ENCODE assay signal across 21 cellular contexts in the genomic region with DNA sequence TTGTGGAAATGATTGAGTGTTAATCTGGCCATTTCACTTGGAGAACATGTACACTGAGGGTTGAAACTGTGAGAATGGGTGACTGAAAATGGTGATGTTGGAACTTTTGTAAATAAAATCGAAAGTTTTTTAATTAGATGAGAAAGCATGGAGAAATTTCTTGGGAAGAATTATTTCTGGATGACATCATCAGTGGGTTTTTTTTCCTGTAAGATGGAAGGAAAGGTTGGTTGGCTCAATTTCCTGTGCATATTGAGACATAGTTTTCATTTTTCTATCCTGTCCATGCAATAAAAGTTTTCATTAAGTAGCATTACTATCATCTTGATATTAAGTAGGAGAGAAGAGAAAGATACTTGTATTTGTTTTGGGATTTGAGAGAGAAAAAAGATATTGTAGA.
DNase-seq lines count a peak whose midpoint lies in the region; ATAC-seq and TF ChIP-seq lines count a peak whose summit lies in the region.
"Had no signal": no experiment of that assay in that cellular context is flagged by ENCODE, and none has a peak within 500 bp of the region (broad histone marks: within the 10 kb centered on the region; RNA-seq: fewer than 3 reads in every experiment).

No MANE protein-coding gene starts in this region.

- H3K4me3 ChIP-seq in GM23248 = no peak overlapping the region
- no peak overlapping the region for H3K4me3 ChIP-seq in choroid plexus epithelial cell (ENCODE audit: low read depth, low read length)
- no peak overlapping the region for H3K4me3 ChIP-seq in left lung
- H3K4me3 ChIP-seq: SK-N-MC had no signal

- H3K4me1 ChIP-seq in GM23248 (ENCODE audit: insufficient read depth) (peaks cover 6% of the 10 kb centered on the region), left lung (no peaks in the 10 kb centered on the region)

- TF ChIP-seq CTCF in choroid plexus epithelial cell (conservative IDR thresholded peaks at IDR 0.05; ENCODE audit: low read depth, low read length) = no peak
- TF ChIP-seq CTCF in left lung (IDR thresholded peaks at IDR 0.05) = no peak

- no peaks in the 10 kb centered on the region for H3K9me2 ChIP-seq in GM23248 (ENCODE audit: insufficient read depth)

- no peak overlapping the region for H3K4me2 ChIP-seq in GM23248 (ENCODE audit: unreplicated experiment)
- H3K4me2 ChIP-seq: KMS-11 had no signal

- no peak overlapping the region for H3K27ac ChIP-seq in GM23248
- no peak overlapping the region for H3K27ac ChIP-seq in left lung
- H3K27ac ChIP-seq: C4-2B, HL-60, KMS-11, RWPE1, SK-N-MC had no signal

- ATAC-seq in left lung (no peak), HG03520 (IDR thresholded peaks at IDR 0.05; ENCODE audit: unreplicated experiment) (no peak)

- H3F3A ChIP-seq in GM23248 (ENCODE audit: insufficient read depth) = no peaks in the 10 kb centered on the region

- H3K27me3 ChIP-seq in GM23248 (replicated peaks; ENCODE audit: insufficient read depth) (no peaks in the 10 kb centered on the region), left lung (no peaks in the 10 kb centered on the region)

- no peaks in the 10 kb centered on the region for H3K79me2 ChIP-seq in GM23248 (ENCODE audit: insufficient read depth)

- 45 to 55% methylated on average over 1 of the region's 1 CpG for WGBS in GM23248 (ENCODE audit: low coverage in 1 of 2, low lambda C conversion rate in 2 of 2, missing lambda C conversion rate in 2 of 2), 2 experiments

- no peak overlapping the region for H3K9ac ChIP-seq in GM23248
- H3K9ac ChIP-seq: KMS-11 had no signal

- DNase-seq in EH (ENCODE audit: low read depth) (peak; percentile 74), GM23248 (peak; percentile 47), choroid plexus epithelial cell (ENCODE audit: low read depth) (peak; percentile 31), iris pigment epithelial cell (ENCODE audit: low read depth) (peak; percentile 9), left lung (no peak)
- DNase-seq in activated T-cell treated with anti-CD3 and anti-CD28 coated beads, Interleukin-2, amount 50 U/mL, for 48 hours = no peak
- DNase-seq: ACHN; CD8-positive, alpha-beta memory T cell; H7; HFFc6; NCI-H1694; NCI-H2081 treated with DMSO at 0.1 percent for 48 hours; NCI-H446 treated with DMSO at 0.1 percent for 48 hours; NCI-H526 treated with DMSO at 0.1 percent for 48 hours; SHP77 treated with DMSO at 0.1 percent for 48 hours had no signal

- H4K20me1 ChIP-seq in GM23248 (ENCODE audit: insufficient read depth) = no peaks in the 10 kb centered on the region

- H3K9me3 ChIP-seq in GM23248 (ENCODE audit: low read depth) = no peaks in the 10 kb centered on the region
- no peaks in the 10 kb centered on the region for H3K9me3 ChIP-seq in left lung

- in situ Hi-C loops in GM23248 (cut with MboI) = no loop called here

- intact Hi-C loops in left lung (cut with DNase I) = no loop called here

- H3K36me3 ChIP-seq in GM23248 (ENCODE audit: low read depth) (no peaks in the 10 kb centered on the region), left lung (no peaks in the 10 kb centered on the region)

- H2AFZ ChIP-seq in GM23248 = peak overlapping the region; percentile 38; the same call in 1 of the 2 replicates

Comparison
In these comparisons a context has a peak if more than half of its experiments do, and no peak if none do; other contexts are left out.
1. DNase-seq: peak in EH (single experiment), GM23248 (single experiment), choroid plexus epithelial cell (single experiment) and iris pigment epithelial cell (single experiment); none in left lung (0 of 2) and activated T-cell treated with anti-CD3 and anti-CD28 coated beads, Interleukin-2, amount 50 U/mL, for 48 hours (0 of 2).